In genomic region chr6:1382331-1382882, GRCh38 we compare ENCODE assay signal across 1 cellular context.
TF ChIP-seq lines count a peak whose summit lies in the region.

No MANE protein-coding gene starts in this region.

TF ChIP-seq in GM12878, 131 proteins besides CTCF, POLR2A, EP300 and RAD21:
- TF ChIP-seq POLR2AphosphoS2 (IDR thresholded peaks at IDR 0.05; ENCODE audit: low read depth, low read length) = no peak
- no peak for TF ChIP-seq YBX1 (IDR thresholded peaks at IDR 0.05)
- no peak for TF ChIP-seq BHLHE40 (IDR thresholded peaks at IDR 0.05; ENCODE audit: borderline replicate concordance in 1 of 2, low read depth in 2 of 2, low read length in 1 of 2)
- peak; percentile 9 for TF ChIP-seq USF1 (IDR thresholded peaks at IDR 0.05; ENCODE audit: borderline replicate concordance, extremely low read length, insufficient read depth, low read depth, low read length)
- no peak for TF ChIP-seq SREBF2 (IDR thresholded peaks at IDR 0.05; ENCODE audit: low read length)
